Comparison of ENCODE assay signal across 10 cellular contexts in the genomic region with DNA sequence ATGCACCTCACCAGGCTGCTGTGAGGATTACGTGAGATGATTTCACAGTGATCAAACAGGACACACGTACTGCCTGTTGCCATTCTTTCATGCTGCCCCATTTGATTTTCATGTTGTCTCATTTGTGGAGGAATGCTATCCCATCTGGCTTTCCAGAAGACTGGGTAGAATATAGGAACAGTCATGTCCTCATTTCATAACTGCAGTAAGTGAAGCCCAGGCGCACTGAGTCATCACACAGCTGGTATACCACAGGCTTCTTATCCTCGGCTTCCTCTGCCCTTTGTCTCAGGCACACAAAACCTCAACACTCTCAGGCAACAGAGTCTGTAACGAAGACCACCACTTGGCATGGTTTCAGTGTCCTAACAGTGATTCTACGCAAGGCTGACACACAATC.
DNase-seq lines count a peak whose midpoint lies in the region; ATAC-seq and TF ChIP-seq lines count a peak whose summit lies in the region.
"Had no signal": no experiment of that assay in that cellular context is flagged by ENCODE, and none has a peak within 500 bp of the region (broad histone marks: within the 10 kb centered on the region; RNA-seq: fewer than 3 reads in every experiment).

No MANE protein-coding gene starts in this region.

- TF ChIP-seq CTCF in left ventricle myocardium inferior (IDR thresholded peaks at IDR 0.05; ENCODE audit: borderline replicate concordance) (no peak), fibroblast of villous mesenchyme (IDR thresholded peaks at IDR 0.05; ENCODE audit: insufficient read depth, low read depth, low read length) (no peak)

- intact Hi-C loops in right cardiac atrium (cut with DNase I), result no loop called here
- intact Hi-C loops in left ventricle myocardium inferior (cut with micrococcal nuclease), result no loop called here

- H3K27ac ChIP-seq in right cardiac atrium (ENCODE audit: low read length), result no peak overlapping the region
- H3K27ac ChIP-seq in left ventricle myocardium inferior (replicated peaks), result no peak overlapping the region

- DNase-seq in right cardiac atrium (peak in 2 of 3 donors; percentile 24 to 47), left ventricle myocardium inferior (no peak), SW 1271 (lab: John Stamatoyannopoulos, UW) (peak; percentile 38 to 73), fibroblast of villous mesenchyme (ENCODE audit: low read depth) (peak; percentile 99), NCI-H1436 (lab: John Stamatoyannopoulos, UW) (no peak)
- DNase-seq in activated CD8-positive, alpha-beta memory T cell treated with anti-CD3 and anti-CD28 coated beads, Interleukin-2, amount 50 U/mL, for 4 hours, result no peak

- H3K9me3 ChIP-seq in right cardiac atrium (ENCODE audit: control insufficient read depth, low read length) (no peaks in the 10 kb centered on the region), left ventricle myocardium inferior (replicated peaks) (no peaks in the 10 kb centered on the region)

- peak in 1 of 2 donors; percentile 57 for ATAC-seq in right cardiac atrium
- no peak for ATAC-seq in GM21360 (IDR thresholded peaks at IDR 0.05; ENCODE audit: unreplicated experiment)
- ATAC-seq in HG02870 (IDR thresholded peaks at IDR 0.05; ENCODE audit: unreplicated experiment), result no peak
- ATAC-seq: Right ventricle myocardium inferior had no signal

- peaks cover 4% of the 10 kb centered on the region for H3K36me3 ChIP-seq in left ventricle myocardium inferior

- no peaks in the 10 kb centered on the region for H3K27me3 ChIP-seq in right cardiac atrium (ENCODE audit: control insufficient read depth, insufficient read depth)
- no peaks in the 10 kb centered on the region for H3K27me3 ChIP-seq in left ventricle myocardium inferior (ENCODE audit: low read depth)

- no peak overlapping the region for H3K4me3 ChIP-seq in right cardiac atrium (ENCODE audit: low read length)
- no peak overlapping the region for H3K4me3 ChIP-seq in left ventricle myocardium inferior
- H3K4me3 ChIP-seq in fibroblast of villous mesenchyme (ENCODE audit: low read depth, low read length), result no peak overlapping the region
- H3K4me3 ChIP-seq: lung had no signal

- 85% methylated on average over 6 of the region's 6 CpGs for WGBS in right cardiac atrium

- H3K4me1 ChIP-seq in right cardiac atrium (ENCODE audit: control insufficient read depth, insufficient read depth, low read length) (no peaks in the 10 kb centered on the region), left ventricle myocardium inferior (peaks cover 26% of the 10 kb centered on the region)

Comparison
In these comparisons a context has a peak if more than half of its experiments do, and no peak if none do; other contexts are left out.
1. DNase-seq: peak in right cardiac atrium (2 of 3), SW 1271 (2 of 2) and fibroblast of villous mesenchyme (single experiment); none in left ventricle myocardium inferior (single experiment), activated CD8-positive, alpha-beta memory T cell treated with anti-CD3 and anti-CD28 coated beads, Interleukin-2, amount 50 U/mL, for 4 hours (single experiment) and NCI-H1436 (single experiment).